ENCODE assay signal across 1 cellular context in the genomic region with DNA sequence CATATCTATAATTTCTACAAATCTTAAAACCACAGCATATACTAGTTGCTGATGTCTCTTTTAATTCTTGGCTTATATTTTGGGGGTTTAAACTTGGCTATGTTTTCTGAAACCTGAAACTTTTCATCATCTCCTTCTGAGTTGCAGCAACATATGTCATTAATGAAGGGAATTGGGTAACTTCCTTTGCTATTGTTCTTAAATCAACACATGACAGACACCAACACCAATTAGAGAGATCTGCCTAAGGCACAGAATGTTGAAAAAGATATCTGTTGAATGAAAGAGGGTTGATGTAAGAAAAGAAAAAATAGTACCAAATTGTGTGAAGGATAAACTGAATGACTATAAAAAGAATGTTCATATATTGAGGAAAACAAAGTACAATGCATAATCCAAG.
TF ChIP-seq lines count a peak whose summit lies in the region.

No MANE protein-coding gene starts in this region.

TF ChIP-seq in GM12878, 131 proteins besides CTCF, POLR2A, EP300 and RAD21:
- TF ChIP-seq, protein P1, sequence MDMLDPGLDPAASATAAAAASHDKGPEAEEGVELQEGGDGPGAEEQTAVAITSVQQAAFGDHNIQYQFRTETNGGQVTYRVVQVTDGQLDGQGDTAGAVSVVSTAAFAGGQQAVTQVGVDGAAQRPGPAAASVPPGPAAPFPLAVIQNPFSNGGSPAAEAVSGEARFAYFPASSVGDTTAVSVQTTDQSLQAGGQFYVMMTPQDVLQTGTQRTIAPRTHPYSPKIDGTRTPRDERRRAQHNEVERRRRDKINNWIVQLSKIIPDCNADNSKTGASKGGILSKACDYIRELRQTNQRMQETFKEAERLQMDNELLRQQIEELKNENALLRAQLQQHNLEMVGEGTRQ (IDR thresholded peaks at IDR 0.05; ENCODE audit: borderline replicate concordance, low read depth, low read length): no peak
- peak; percentile 23; the same call in 1 of the 2 replicates for TF ChIP-seq RAD51 (IDR thresholded peaks at IDR 0.05)
